In genomic region chr14:54719406-54719805, GRCh38 we compare ENCODE assay signal across 17 cellular contexts.
A peak's percentile ranks its signal among the peaks of the same experiment; 100 is the strongest.
DNase-seq lines count a peak whose midpoint lies in the region; ATAC-seq, FAIRE-seq and TF ChIP-seq lines count a peak whose summit lies in the region.
"Had no signal": no experiment of that assay in that cellular context is flagged by ENCODE, and none has a peak within 500 bp of the region (broad histone marks: within the 10 kb centered on the region; RNA-seq: fewer than 3 reads in every experiment).

No MANE protein-coding gene starts in this region.

- H3K4me3 ChIP-seq in right atrium auricular region (no peak overlapping the region), HepG2 (replicated peaks in 1 of 3; ENCODE audit: insufficient read depth in 1 of 3, low read depth in 2 of 3, low read length in 3 of 3) (no peak overlapping the region), small intestine (ENCODE audit: low read depth in 1 of 2, low read length in 2 of 2) (no peak overlapping the region), smooth muscle cell (no peak overlapping the region)

- H3K36me3 ChIP-seq in right atrium auricular region (no peaks in the 10 kb centered on the region), HepG2 (replicated peaks in 1 of 2; ENCODE audit: control insufficient read depth in 1 of 2, insufficient read depth in 2 of 2, low read length in 2 of 2) (no peaks in the 10 kb centered on the region; a peak in 2 of 5 replicates), small intestine (ENCODE audit: control insufficient read depth in 2 of 2, insufficient read depth in 2 of 2, low read length in 2 of 2) (no peaks in the 10 kb centered on the region), smooth muscle cell (ENCODE audit: low read depth) (no peaks in the 10 kb centered on the region)

- no peaks in the 10 kb centered on the region for H3K9me3 ChIP-seq in right atrium auricular region
- H3K9me3 ChIP-seq in HepG2 (ENCODE audit: low read length): no peaks in the 10 kb centered on the region
- no peaks in the 10 kb centered on the region for H3K9me3 ChIP-seq in small intestine (ENCODE audit: control insufficient read depth, low read depth)
- no peaks in the 10 kb centered on the region for H3K9me3 ChIP-seq in smooth muscle cell (replicated peaks; ENCODE audit: low read depth)
- H3K9me3 ChIP-seq: Caco-2 had no signal

- in situ Hi-C loops in HepG2 (cut with HindIII; ENCODE audit: extremely low pct_ligation_motif_present, low pct_unique_long_range_greater_than_20kb): no loop called here

- H3K4me2 ChIP-seq in HepG2 (ENCODE audit: low read depth, low read length): no peak overlapping the region; the same call in 1 of the 2 replicates
- H3K4me2 ChIP-seq in smooth muscle cell: no peak overlapping the region

- H2AFZ ChIP-seq in HepG2 (ENCODE audit: low read length) (no peak overlapping the region), smooth muscle cell (ENCODE audit: low read depth) (no peak overlapping the region)

- H3K4me1 ChIP-seq in right atrium auricular region: peaks cover 0 to 38% of the 10 kb centered on the region in 2 donors
- peaks cover 54% of the 10 kb centered on the region for H3K4me1 ChIP-seq in HepG2 (ENCODE audit: insufficient read depth, low read length)
- peaks cover 0 to 2% of the 10 kb centered on the region in 2 donors for H3K4me1 ChIP-seq in small intestine (ENCODE audit: control insufficient read depth in 2 of 2, insufficient read depth in 1 of 2, low read depth in 1 of 2, low read length in 1 of 2)
- H3K4me1 ChIP-seq in smooth muscle cell (ENCODE audit: low read depth): no peaks in the 10 kb centered on the region

- TF ChIP-seq EP300 in HepG2 (IDR thresholded peaks at IDR 0.05; ENCODE audit: low read depth in 2 of 2, low read length in 2 of 2) (no peak), HepG2 (CRISPR knock-in tag; IDR thresholded peaks at IDR 0.05; ENCODE audit: borderline replicate concordance) (no peak)

- POLR2A ChIA-PET in HepG2 (lab: Yijun Ruan, JAX): interaction anchor here (2.3 kb wide), 1 partner anchor 154 kb away, joined by 8 read pairs; no protein-coding TSS in a partner anchor

- TF ChIP-seq POLR2A in HepG2 (IDR thresholded peaks at IDR 0.05; ENCODE audit: insufficient read depth in 1 of 2, low read depth in 2 of 2, low read length in 2 of 2): no peak

- H4K20me1 ChIP-seq in HepG2 (ENCODE audit: insufficient read depth, low read length) (peaks cover 11% of the 10 kb centered on the region; the same call in 1 of the 2 replicates), smooth muscle cell (ENCODE audit: low read depth) (peaks cover 97% of the 10 kb centered on the region)

- DNase-seq in right atrium auricular region (ENCODE audit: low spot score) (no peak), cardiac septum (ENCODE audit: low spot score) (no peak), HepG2 (ENCODE audit: low spot score) (peak; percentile 67), small intestine (peak; percentile 34), activated gamma-delta T cell treated with Interleukin-2 at 50 U/mL for 16 hours (no peak), smooth muscle cell (lab: John Stamatoyannopoulos, UW; ENCODE audit: unreplicated experiment) (no peak), NCI-H82 (lab: John Stamatoyannopoulos, UW) (no peak)
- DNase-seq: 8988T; Caco-2; CD4-positive, alpha-beta T cell; HCEC 1CT; KG1; NCI-H1105 treated with DMSO at 0.1 percent for 48 hours; NCI-H1694; SHP77 had no signal

- H3K79me2 ChIP-seq in HepG2 (ENCODE audit: insufficient read depth, low read length) (peaks cover 18% of the 10 kb centered on the region), smooth muscle cell (ENCODE audit: low read depth) (peaks cover 91% of the 10 kb centered on the region)

- ATAC-seq in HepG2 (peak; percentile 77), GM19397 (IDR thresholded peaks at IDR 0.05; ENCODE audit: unreplicated experiment) (no peak)

- H3K9ac ChIP-seq in HepG2 (ENCODE audit: insufficient read depth, low read depth, low read length) (no peak overlapping the region), smooth muscle cell (ENCODE audit: low read depth) (no peak overlapping the region)

- peak; percentile 76 for FAIRE-seq in HepG2 (lab: Jason Lieb, UNC)
- FAIRE-seq in small intestine (lab: Jason Lieb, UNC): no peak
- FAIRE-seq: G401.6 had no signal

- intact Hi-C loops in cardiac septum (cut with DNase I): no loop called here
- intact Hi-C loops in HepG2 (cut with micrococcal nuclease; ENCODE audit: unreplicated experiment): no loop called here

- no peaks in the 10 kb centered on the region for H3F3A ChIP-seq in smooth muscle cell (ENCODE audit: low read depth)

- WGBS in HepG2 (ENCODE audit: low lambda C conversion rate): 95% methylated on average over 2 of the region's 4 CpGs
- 73 to 89% (median 77%) methylated on average over 4 of the region's 4 CpGs for WGBS in small intestine, 3 donors
- WGBS in smooth muscle cell (ENCODE audit: low lambda C conversion rate): over 99% methylated on average over 4 of the region's 4 CpGs

- H3K27ac ChIP-seq in right atrium auricular region (peak overlapping the region; percentile 36 to 71), HepG2 (ENCODE audit: extremely low read length, insufficient read depth, low read length) (peak overlapping the region; percentile 16), small intestine (ENCODE audit: low read depth in 1 of 2, low read length in 1 of 2) (no peak overlapping the region), smooth muscle cell (ENCODE audit: low read depth) (no peak overlapping the region)

- no peaks in the 10 kb centered on the region for H3K27me3 ChIP-seq in right atrium auricular region
- H3K27me3 ChIP-seq in HepG2 (ENCODE audit: control insufficient read depth in 1 of 2, insufficient read depth in 2 of 2, low read length in 2 of 2): no peaks in the 10 kb centered on the region
- no peaks in the 10 kb centered on the region for H3K27me3 ChIP-seq in small intestine (ENCODE audit: control insufficient read depth in 2 of 2, insufficient read depth in 2 of 2, low read length in 2 of 2)
- no peaks in the 10 kb centered on the region for H3K27me3 ChIP-seq in smooth muscle cell (ENCODE audit: low read depth)

- no peak for TF ChIP-seq RAD21 in HepG2 (CRISPR knock-in tag; IDR thresholded peaks at IDR 0.05)

- CTCF ChIA-PET in HepG2 (lab: Yijun Ruan, JAX; ENCODE audit: low intra/inter-chr PET ratio, low total read pairs): no interaction called here

- BruUV-seq in HepG2 (replicated peaks; lab: Mats Ljungman, UMichigan): no TSS peak

- TF ChIP-seq CTCF in right atrium auricular region (IDR thresholded peaks at IDR 0.05): no peak
- TF ChIP-seq CTCF in HepG2 (CRISPR knock-in tag; IDR thresholded peaks at IDR 0.05): no peak
- no peak for TF ChIP-seq CTCF in smooth muscle cell (IDR thresholded peaks at IDR 0.05; ENCODE audit: borderline replicate concordance, insufficient read depth, poor library complexity, severe bottlenecking)

TF ChIP-seq in HepG2, 621 proteins besides CTCF, POLR2A, EP300 and RAD21 (continues in another document):
- TF ChIP-seq ZNF644 (CRISPR knock-in tag; IDR thresholded peaks at IDR 0.05; ENCODE audit: low read depth): peak; percentile 73; the same call in 1 of the 2 replicates
- TF ChIP-seq CEBPB (IDR thresholded peaks at IDR 0.05; ENCODE audit: borderline replicate concordance, low read depth, low read length): peak; percentile 92
- TF ChIP-seq CEBPG (CRISPR knock-in tag; IDR thresholded peaks at IDR 0.05): peak; percentile 79
- TF ChIP-seq KDM1A (CRISPR knock-in tag; IDR thresholded peaks at IDR 0.05): 0 out of 2 replicates have a peak, but pooled peaks have one; percentile 43
- no peak for TF ChIP-seq MXD4 (CRISPR knock-in tag; IDR thresholded peaks at IDR 0.05)
- TF ChIP-seq ZBTB33 (CRISPR knock-in tag; IDR thresholded peaks at IDR 0.05): peak; percentile 60; the same call in 1 of the 2 replicates
- TF ChIP-seq ZBTB37 (CRISPR knock-in tag; IDR thresholded peaks at IDR 0.05): peak; percentile 25; the same call in 1 of the 2 replicates
- TF ChIP-seq ZMYM2 (CRISPR knock-in tag; IDR thresholded peaks at IDR 0.05): 0 out of 2 replicates have a peak, but pooled peaks have one; percentile 57
- TF ChIP-seq TRIM24 (CRISPR knock-in tag; IDR thresholded peaks at IDR 0.05): 0 out of 2 replicates have a peak, but pooled peaks have one; percentile 48
- TF ChIP-seq ZMYM4 (CRISPR knock-in tag; IDR thresholded peaks at IDR 0.05): peak; percentile 49; the same call in 1 of the 2 replicates
- TF ChIP-seq HNF4G (IDR thresholded peaks at IDR 0.05; ENCODE audit: borderline replicate concordance, low read depth, low read length): peak; percentile 71
- TF ChIP-seq HNF4G (CRISPR knock-in tag; IDR thresholded peaks at IDR 0.05; ENCODE audit: borderline replicate concordance, low read depth): no peak

Comparison
In these comparisons a context has a peak if more than half of its experiments do, and no peak if none do; other contexts are left out.
1. DNase-seq: peak in HepG2 (single experiment) and small intestine (single experiment); none in right atrium auricular region (single experiment), cardiac septum (single experiment), activated gamma-delta T cell treated with Interleukin-2 at 50 U/mL for 16 hours (single experiment), smooth muscle cell (single experiment) and NCI-H82 (single experiment).
2. H3K27ac ChIP-seq: peak in right atrium auricular region (2 of 2) and HepG2 (single experiment); none in small intestine (0 of 2) and smooth muscle cell (single experiment).